In the genomic region with DNA sequence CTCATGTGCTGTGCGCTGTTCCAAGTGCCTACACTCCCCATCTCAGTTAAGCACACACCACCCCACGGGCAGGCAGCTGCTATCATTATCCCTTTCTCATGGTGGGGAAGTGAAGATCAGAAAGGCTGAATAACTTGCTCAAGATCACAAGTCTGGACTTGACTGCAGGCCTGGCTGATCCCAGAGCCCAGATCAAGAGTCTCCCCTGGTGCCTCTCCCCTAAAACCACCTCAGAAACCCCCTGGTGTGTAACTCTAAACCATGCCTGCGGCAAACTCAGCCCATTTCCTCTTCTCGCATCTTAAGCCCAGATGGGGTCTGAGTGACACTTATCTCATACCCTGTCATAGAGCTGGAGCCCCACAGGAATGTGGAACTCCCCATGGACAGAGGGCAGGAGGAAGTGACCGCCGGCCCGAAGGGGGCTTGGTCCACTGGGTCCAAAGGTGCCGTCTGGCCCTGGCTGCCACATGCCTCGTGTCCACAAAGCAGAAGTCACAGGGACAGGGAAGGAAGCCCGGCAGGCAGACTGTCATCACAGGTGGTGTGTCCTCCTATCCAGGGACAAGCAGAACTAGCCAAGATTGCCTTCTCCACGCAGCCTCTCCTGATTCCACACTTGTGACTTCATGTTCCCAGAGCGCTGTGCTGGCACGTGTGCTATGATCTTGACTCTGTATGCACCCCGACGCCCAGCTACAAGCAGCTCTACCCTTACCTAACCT, we compare ENCODE assay signal across 8 cellular contexts.
A peak's percentile ranks its signal among the peaks of the same experiment; 100 is the strongest.
DNase-seq lines count a peak whose midpoint lies in the region; ATAC-seq and TF ChIP-seq lines count a peak whose summit lies in the region.

No MANE protein-coding gene starts in this region.

- intact Hi-C loops in cardiac septum (cut with DNase I) = no loop called here
- intact Hi-C loops in right cardiac atrium (cut with DNase I) = no loop called here
- intact Hi-C loops in mammary epithelial cell (cut with micrococcal nuclease) = no loop called here

- H3K79me2 ChIP-seq in mammary epithelial cell (ENCODE audit: insufficient read depth, low read length) = no peaks in the 10 kb centered on the region

- dilution Hi-C loops in mammary epithelial cell (cut with HindIII; ENCODE audit: low sequenced_read_pairs) = no loop called here

- TF ChIP-seq CTCF in mammary epithelial cell (conservative IDR thresholded peaks at IDR 0.05 in 1 of 2, IDR thresholded peaks at IDR 0.05 in 1 of 2; ENCODE audit: extremely low read depth in 1 of 2, insufficient read depth in 1 of 2, low read depth in 1 of 2, low read length in 2 of 2) = no peak

- H3K9me3 ChIP-seq in right cardiac atrium (ENCODE audit: control insufficient read depth, low read length) = no peaks in the 10 kb centered on the region
- no peaks in the 10 kb centered on the region for H3K9me3 ChIP-seq in mammary epithelial cell (replicated peaks; ENCODE audit: insufficient read depth, low read length)

- 41% methylated on average over 15 of the region's 15 CpGs for WGBS in right cardiac atrium
- 74% methylated on average over 10 of the region's 15 CpGs for WGBS in mammary epithelial cell (ENCODE audit: low coverage, missing lambda C conversion rate)

- H3K9ac ChIP-seq in mammary epithelial cell (ENCODE audit: insufficient read depth, low read length) = no peak overlapping the region

- peak overlapping the region; percentile 10 for H2AFZ ChIP-seq in mammary epithelial cell (ENCODE audit: low read depth, low read length)

- no peaks in the 10 kb centered on the region for H3K27me3 ChIP-seq in right cardiac atrium (ENCODE audit: control insufficient read depth, insufficient read depth)
- no peaks in the 10 kb centered on the region for H3K27me3 ChIP-seq in mammary epithelial cell (ENCODE audit: insufficient read depth, low read length)

- no peaks in the 10 kb centered on the region for H3K4me1 ChIP-seq in right cardiac atrium (ENCODE audit: control insufficient read depth, insufficient read depth, low read length)
- H3K4me1 ChIP-seq in mammary epithelial cell (ENCODE audit: insufficient read depth, low read length) = peaks cover 19% of the 10 kb centered on the region

- DNase-seq in cardiac septum (ENCODE audit: low spot score) (peak; percentile 78), right cardiac atrium (no peak), mammary epithelial cell (peak; percentile 35), NCI-H1694 treated with DMSO at 0.1 percent for 48 hours (lab: John Stamatoyannopoulos, UW) (no peak), D341Med (ENCODE audit: low spot score) (no peak), NCI-H2107 (lab: John Stamatoyannopoulos, UW) (no peak)
- no peak for DNase-seq in stimulated activated CD4-positive, alpha-beta T cell treated with anti-CD3 and anti-CD28 coated beads, Interleukin-4, amount 100 ng/mL, for 24 hours

- CTCF ChIA-PET in mammary epithelial cell (lab: Charles Lee; ENCODE audit: low non-redundant PET) = no interaction called here

- in situ Hi-C loops in mammary epithelial cell (cut with MboI; ENCODE audit: low sequenced_read_pairs in 2 of 2) = no loop called here

- ATAC-seq in right cardiac atrium (no peak), HG03432 (IDR thresholded peaks at IDR 0.05; ENCODE audit: unreplicated experiment) (peak; percentile 90)

- H3K27ac ChIP-seq in right cardiac atrium (ENCODE audit: low read length) = no peak overlapping the region
- no peak overlapping the region for H3K27ac ChIP-seq in mammary epithelial cell (ENCODE audit: insufficient read depth, low read depth, low read length)

- no peaks in the 10 kb centered on the region for H3K36me3 ChIP-seq in mammary epithelial cell (ENCODE audit: insufficient read depth, low read length)

- no peak overlapping the region for H3K4me2 ChIP-seq in mammary epithelial cell (ENCODE audit: insufficient read depth, low read depth, low read length)

- no peaks in the 10 kb centered on the region for H4K20me1 ChIP-seq in mammary epithelial cell (ENCODE audit: insufficient read depth, low read length)

- no peak overlapping the region for H3K4me3 ChIP-seq in right cardiac atrium (ENCODE audit: low read length)
- H3K4me3 ChIP-seq in mammary epithelial cell (replicated peaks in 1 of 3; ENCODE audit: insufficient read depth in 1 of 3, low read depth in 2 of 3, low read length in 3 of 3) = no peak overlapping the region

- no TSS peak for BruUV-seq in mammary epithelial cell (replicated peaks; lab: Mats Ljungman, UMichigan)

Comparison
In these comparisons a context has a peak if more than half of its experiments do, and no peak if none do; other contexts are left out.
1. DNase-seq: peak in cardiac septum (single experiment) and mammary epithelial cell (single experiment); none in right cardiac atrium (0 of 3), NCI-H1694 treated with DMSO at 0.1 percent for 48 hours (single experiment), D341Med (single experiment), stimulated activated CD4-positive, alpha-beta T cell treated with anti-CD3 and anti-CD28 coated beads, Interleukin-4, amount 100 ng/mL, for 24 hours (single experiment) and NCI-H2107 (single experiment).